ENCODE assay signal across 1 cellular context in the genomic region with DNA sequence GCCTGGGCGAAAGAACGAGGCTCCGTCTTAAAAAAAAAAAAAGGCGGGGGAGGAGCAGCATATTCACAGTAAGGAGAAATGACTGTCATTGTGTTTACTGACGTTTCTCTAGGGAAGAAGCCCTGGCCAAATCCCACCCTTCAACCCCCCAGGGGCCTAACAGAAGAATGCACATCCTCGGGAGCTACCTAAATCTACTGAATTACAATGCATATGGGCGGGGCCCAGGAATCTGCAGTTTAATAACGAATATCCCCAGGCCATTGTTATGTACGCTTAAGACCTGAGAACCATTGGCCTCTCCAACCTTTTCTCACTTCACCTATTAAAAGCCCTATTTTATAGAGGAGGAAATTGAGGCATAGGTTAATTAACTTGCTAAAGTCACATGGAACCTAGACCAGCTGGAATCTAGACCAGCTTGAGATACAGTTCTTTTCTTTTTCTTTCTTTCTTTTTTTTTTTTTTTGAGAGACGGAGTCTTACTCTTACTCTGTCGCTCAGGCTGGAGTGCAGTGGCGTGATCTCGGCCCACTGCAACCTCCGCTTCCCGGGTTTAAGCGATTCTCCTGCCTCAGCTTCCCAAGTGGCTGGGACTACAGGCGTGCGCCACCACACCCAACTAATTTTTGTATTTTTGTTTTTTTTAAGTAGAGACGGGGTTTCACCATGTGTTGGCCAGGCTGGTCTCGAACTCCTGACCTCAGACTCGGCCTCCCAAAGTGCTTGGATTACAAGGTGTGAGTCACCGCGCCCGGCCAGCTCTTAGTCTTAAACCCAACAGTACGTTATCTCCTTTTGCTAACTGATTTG.
TF ChIP-seq lines count a peak whose summit lies in the region.

No MANE protein-coding gene starts in this region.

TF ChIP-seq in HEK293, 187 proteins besides CTCF, POLR2A, EP300 and RAD21 (continued from another document):
- TF ChIP-seq HOXA7 (CRISPR knock-in tag; IDR thresholded peaks at IDR 0.05; ENCODE audit: borderline replicate concordance) (no peak), ZNF404 (tag by site-specific recombination; IDR thresholded peaks at IDR 0.05) (no peak)
